2 cellular contexts compared by ENCODE assay signal in the genomic region with DNA sequence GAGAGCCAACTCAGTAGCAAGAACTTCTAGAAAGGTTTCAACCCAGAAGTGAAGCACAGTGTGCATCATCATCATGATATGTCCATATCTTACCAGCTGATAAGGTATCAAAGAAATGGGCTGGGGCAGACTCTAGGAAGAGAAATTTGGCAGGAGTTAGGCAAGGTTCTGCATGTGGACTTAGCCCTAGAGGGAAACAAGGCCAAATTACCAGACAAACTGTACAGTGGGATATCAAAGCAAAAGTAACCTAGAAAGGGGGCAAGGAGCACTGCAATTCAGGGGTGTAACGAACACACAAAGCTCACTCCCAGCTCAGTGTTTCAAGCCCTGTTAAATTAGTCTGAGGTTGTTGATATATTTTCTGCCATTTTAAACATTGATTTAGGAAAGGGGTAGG.
TF ChIP-seq lines count a peak whose summit lies in the region.

No MANE protein-coding gene starts in this region.

TF ChIP-seq in A549, 52 proteins besides CTCF, POLR2A, EP300 and RAD21:
- TF ChIP-seq FOSL2 (IDR thresholded peaks at IDR 0.05) (no peak), FOSL2 (CRISPR knock-in tag; IDR thresholded peaks at IDR 0.05) (no peak), NPAS2 (CRISPR knock-in tag; IDR thresholded peaks at IDR 0.05; ENCODE audit: borderline replicate concordance) (no peak), PHF8 (IDR thresholded peaks at IDR 0.05; ENCODE audit: borderline replicate concordance, low read depth) (no peak), RARB (CRISPR knock-in tag; IDR thresholded peaks at IDR 0.05) (no peak), ZNF302 (CRISPR knock-in tag; IDR thresholded peaks at IDR 0.05) (no peak), MYC (IDR thresholded peaks at IDR 0.05; ENCODE audit: borderline replicate concordance, low read length) (no peak), HOXB13 (CRISPR knock-in tag; IDR thresholded peaks at IDR 0.05; ENCODE audit: low read depth) (no peak), FOSB (CRISPR knock-in tag; IDR thresholded peaks at IDR 0.05) (no peak), NFE2L2 (conservative IDR thresholded peaks at IDR 0.05; ENCODE audit: low read length) (no peak), RNF2 (IDR thresholded peaks at IDR 0.05; ENCODE audit: borderline replicate concordance, low read depth) (no peak), HOXB5 (CRISPR knock-in tag; IDR thresholded peaks at IDR 0.05) (no peak), RFX5 (IDR thresholded peaks at IDR 0.05) (no peak), RCOR1 (IDR thresholded peaks at IDR 0.05; ENCODE audit: low read depth, low read length) (no peak), HOXA7 (CRISPR knock-in tag; IDR thresholded peaks at IDR 0.05) (no peak), GATA3 (IDR thresholded peaks at IDR 0.05; ENCODE audit: borderline replicate concordance) (no peak), EHF (CRISPR knock-in tag; IDR thresholded peaks at IDR 0.05) (no peak)
- TF ChIP-seq, protein P1, sequence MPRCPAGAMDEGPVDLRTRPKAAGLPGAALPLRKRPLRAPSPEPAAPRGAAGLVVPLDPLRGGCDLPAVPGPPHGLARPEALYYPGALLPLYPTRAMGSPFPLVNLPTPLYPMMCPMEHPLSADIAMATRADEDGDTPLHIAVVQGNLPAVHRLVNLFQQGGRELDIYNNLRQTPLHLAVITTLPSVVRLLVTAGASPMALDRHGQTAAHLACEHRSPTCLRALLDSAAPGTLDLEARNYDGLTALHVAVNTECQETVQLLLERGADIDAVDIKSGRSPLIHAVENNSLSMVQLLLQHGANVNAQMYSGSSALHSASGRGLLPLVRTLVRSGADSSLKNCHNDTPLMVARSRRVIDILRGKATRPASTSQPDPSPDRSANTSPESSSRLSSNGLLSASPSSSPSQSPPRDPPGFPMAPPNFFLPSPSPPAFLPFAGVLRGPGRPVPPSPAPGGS (IDR thresholded peaks at IDR 0.05), result no peak

TF ChIP-seq in H1, 55 proteins besides CTCF, POLR2A, EP300 and RAD21:
- no peak for TF ChIP-seq SIX5 (IDR thresholded peaks at IDR 0.05; ENCODE audit: low read depth, low read length)
- no peak for TF ChIP-seq POLR2AphosphoS5 (IDR thresholded peaks at IDR 0.05; ENCODE audit: low read depth, low read length)
TF ChIP-seq in H1: peak in this region for 0.
